23 cellular contexts compared by ENCODE assay signal in the genomic region with DNA sequence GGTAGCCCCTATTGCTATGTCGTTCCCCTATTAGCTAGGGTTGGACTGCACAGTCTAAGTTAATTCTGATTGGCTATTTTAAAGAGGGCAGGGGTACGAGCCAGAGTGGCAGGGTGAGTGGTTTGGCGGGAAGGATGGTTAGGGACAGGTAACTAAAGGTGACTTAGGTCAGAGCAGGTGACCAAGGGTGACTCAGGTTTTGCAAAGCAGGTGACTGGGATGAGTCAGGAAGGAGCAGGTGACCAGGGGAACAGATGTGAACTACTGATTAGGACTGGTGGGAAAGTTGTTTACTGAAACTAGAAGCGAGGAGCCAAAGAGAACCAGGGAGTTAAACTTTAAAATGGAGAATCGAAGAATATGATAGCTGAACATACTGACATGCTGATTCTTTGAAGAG.
"Had no signal": no experiment of that assay in that cellular context is flagged by ENCODE, and none has a peak within 500 bp of the region (broad histone marks: within the 10 kb centered on the region; RNA-seq: fewer than 3 reads in every experiment).

No MANE protein-coding gene starts in this region.

- H3K79me2 ChIP-seq: parathyroid adenoma had no signal

- H3K4me3 Mint-ChIP-seq: immature natural killer cell; natural killer cell; neural crest cell; stimulated activated naive B cell treated with anti-CD40 and anti-IgM and Interleukin-4, amounts not matched to agents 10 μg/mL and 1 μg/mL and 100 μg/mL, for 72 hours; stimulated activated naive CD8-positive, alpha-beta T cell treated with anti-CD3 and anti-CD28 coated beads, Interleukin-15, Interleukin-2, amounts not matched to agents 100 ng/mL and 50 ng/mL, for 24 hours had no signal

- ATAC-seq: gastrocnemius medialis; heart right ventricle; left lung; natural killer cell; right lobe of liver; stimulated activated naive B cell treated with anti-CD40 and anti-IgM and Interleukin-4, amounts not matched to agents 10 μg/mL and 1 μg/mL and 100 μg/mL, for 72 hours; upper lobe of right lung had no signal

- H3K4me1 Mint-ChIP-seq: immature natural killer cell; natural killer cell; neural crest cell; stimulated activated naive B cell treated with anti-CD40 and anti-IgM and Interleukin-4, amounts not matched to agents 10 μg/mL and 1 μg/mL and 100 μg/mL, for 72 hours had no signal

- H2AFZ ChIP-seq: parathyroid adenoma had no signal

- H3K4me1 ChIP-seq: left lung, parathyroid adenoma, right lobe of liver, upper lobe of right lung, uterus had no signal

- H3K9ac ChIP-seq: parathyroid adenoma had no signal

- H3K36me3 ChIP-seq: gastrocnemius medialis, heart right ventricle, left lung, right lobe of liver, thoracic aorta, tibial nerve, upper lobe of right lung, uterus had no signal

- H3K9me3 ChIP-seq: right lobe of liver, thoracic aorta, tibial nerve, upper lobe of right lung, uterus had no signal

- H3K36me3 Mint-ChIP-seq: immature natural killer cell; natural killer cell; stimulated activated naive B cell treated with anti-CD40 and anti-IgM and Interleukin-4, amounts not matched to agents 10 μg/mL and 1 μg/mL and 100 μg/mL, for 72 hours had no signal

- H3K27ac ChIP-seq: coronary artery, gastrocnemius medialis, heart right ventricle, left lung, parathyroid adenoma, right lobe of liver, thoracic aorta, tibial nerve, upper lobe of right lung, uterus had no signal

- H3K27me3 ChIP-seq: gastrocnemius medialis, heart right ventricle, left lung, right lobe of liver, tibial nerve, upper lobe of right lung, uterus had no signal

- H3K27me3 Mint-ChIP-seq: progenitor cell of endocrine pancreas; stimulated activated naive B cell treated with anti-CD40 and anti-IgM and Interleukin-4, amounts not matched to agents 10 μg/mL and 1 μg/mL and 100 μg/mL, for 72 hours; stimulated activated naive CD8-positive, alpha-beta T cell treated with anti-CD3 and anti-CD28 coated beads, Interleukin-15, Interleukin-2, amounts not matched to agents 100 ng/mL and 50 ng/mL, for 24 hours had no signal

- H3K4me3 ChIP-seq: coronary artery, gastrocnemius medialis, heart right ventricle, left lung, right lobe of liver, thoracic aorta, tibial nerve, upper lobe of right lung, uterus had no signal

- DNase-seq: dermis blood vessel endothelial cell; effector memory CD4-positive, alpha-beta T cell; foreskin fibroblast; gastrocnemius medialis; heart right ventricle; hypothalamus; immature natural killer cell; natural killer cell; right lobe of liver; small intestine; stimulated activated CD4-positive, alpha-beta T cell treated with anti-CD3 and anti-CD28 coated beads, Interleukin-15, amount 100 ng/mL, for 24 hours; stimulated activated CD4-positive, alpha-beta T cell treated with anti-CD3 and anti-CD28 coated beads, Interleukin-2, amount 100 ng/mL, for 48 hours; stimulated activated naive B cell treated with anti-CD40 and anti-IgM and Interleukin-4, amounts not matched to agents 10 μg/mL and 1 μg/mL and 100 μg/mL, for 72 hours; upper lobe of right lung; uterus had no signal

- H3K27ac Mint-ChIP-seq: immature natural killer cell; natural killer cell; progenitor cell of endocrine pancreas; stimulated activated naive B cell treated with anti-CD40 and anti-IgM and Interleukin-4, amounts not matched to agents 10 μg/mL and 1 μg/mL and 100 μg/mL, for 72 hours; stimulated activated naive CD8-positive, alpha-beta T cell treated with anti-CD3 and anti-CD28 coated beads, Interleukin-15, Interleukin-2, amounts not matched to agents 100 ng/mL and 50 ng/mL, for 24 hours had no signal
